13 cellular contexts compared by ENCODE assay signal in the genomic region with DNA sequence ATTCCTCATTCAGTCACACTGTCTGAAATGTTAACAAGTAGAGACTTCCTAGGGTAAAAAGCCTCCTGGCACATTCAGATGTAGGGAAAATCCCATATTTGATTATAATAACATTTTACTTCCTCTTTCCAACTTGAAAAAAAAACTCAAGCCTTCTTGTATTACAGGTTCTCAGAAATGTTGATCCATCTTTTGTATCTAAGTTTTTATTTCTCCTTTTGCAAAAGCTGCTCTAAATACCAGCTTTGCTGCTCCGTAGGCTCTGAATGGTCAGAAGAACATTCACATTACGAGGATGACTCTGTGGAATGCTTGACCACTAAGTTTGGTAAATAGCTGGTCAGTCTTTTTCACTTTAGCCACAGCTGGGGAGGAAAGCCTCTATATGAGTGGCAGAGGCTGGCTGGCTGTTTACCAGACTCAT. TPM values are rescaled to one million over a fixed set of nuclear protein-coding genes. Genes with fewer than 3 reads are reported as not detected.
DNase-seq lines count a peak whose midpoint lies in the region; ATAC-seq, FAIRE-seq and TF ChIP-seq lines count a peak whose summit lies in the region.
"Had no signal": no experiment of that assay in that cellular context is flagged by ENCODE, and none has a peak within 500 bp of the region (broad histone marks: within the 10 kb centered on the region; RNA-seq: fewer than 3 reads in every experiment).

No MANE protein-coding gene starts in this region.

- H3K4me2 ChIP-seq in OCI-LY7 (ENCODE audit: low read length) (peak overlapping the region; percentile 22; the same call in 1 of the 2 replicates), trophoblast cell (ENCODE audit: low read length) (no peak overlapping the region)

- DNase-seq in EH (ENCODE audit: low read depth) = peak; percentile 83
- DNase-seq in OCI-LY7 (ENCODE audit: low spot score) = no peak
- DNase-seq in dorsolateral prefrontal cortex = no peak
- DNase-seq in pancreas = no peak
- no peak for DNase-seq in nucleus accumbens (lab: John Stamatoyannopoulos, UW)
- no peak for DNase-seq in trophoblast cell
- DNase-seq in activated T-cell treated with anti-CD3 and anti-CD28 coated beads, Interleukin-2, amount 50 U/mL, for 1 hour = no peak
- DNase-seq: DMS153, islet precursor cell, NCI-H2171 treated with DMSO at 0.1 percent for 48 hours, T-helper 1 cell had no signal

- peak overlapping the region; percentile 15; the same call in 1 of the 2 replicates for H2AFZ ChIP-seq in OCI-LY7 (ENCODE audit: low read length)
- no peak overlapping the region for H2AFZ ChIP-seq in trophoblast cell (ENCODE audit: insufficient read depth, low read length, poor library complexity)

- no peaks in the 10 kb centered on the region for H4K20me1 ChIP-seq in OCI-LY7 (ENCODE audit: insufficient read depth, low read length)

- H3K9me2 ChIP-seq in OCI-LY7 (ENCODE audit: insufficient read depth, low read length) = no peaks in the 10 kb centered on the region

- FAIRE-seq in pancreas (lab: Jason Lieb, UNC) = no peak

- H3K18ac ChIP-seq in trophoblast cell (ENCODE audit: low read length) = no peak overlapping the region

- H3K79me2 ChIP-seq in OCI-LY7 (ENCODE audit: insufficient read depth, low read depth, low read length) (no peaks in the 10 kb centered on the region), trophoblast cell (ENCODE audit: control insufficient read depth, insufficient read depth, low read length, poor library complexity) (no peaks in the 10 kb centered on the region)

- no peaks in the 10 kb centered on the region for H3K79me1 ChIP-seq in trophoblast cell (ENCODE audit: low read length)

- H4K8ac ChIP-seq in trophoblast cell (ENCODE audit: low read depth, low read length) = no peak overlapping the region

- no peak overlapping the region for H3K23ac ChIP-seq in trophoblast cell (ENCODE audit: low read length)

- H3K27ac ChIP-seq in OCI-LY7 (ENCODE audit: low read depth, low read length, poor library complexity, severe bottlenecking) (peak overlapping the region; percentile 9), dorsolateral prefrontal cortex (peak overlapping the region in 33 of 59 donors; percentile 0 to 88 (median 54)), pancreas (peak overlapping the region in 2 of 4 donors; percentile 71 to 82), trophoblast cell (ENCODE audit: low read depth, low read length) (no peak overlapping the region)

- no peak overlapping the region for H3K14ac ChIP-seq in trophoblast cell (ENCODE audit: low read length)

- BruUV-seq in OCI-LY7 (replicated peaks; lab: Mats Ljungman, UMichigan) = no TSS peak

- intact Hi-C loops in OCI-LY7 (cut with micrococcal nuclease; ENCODE audit: unreplicated experiment) = no loop called here
- intact Hi-C loops in dorsolateral prefrontal cortex (cut with DNase I) = no loop called here
- intact Hi-C loops in pancreas (cut with DNase I) = loop anchor here in 1 of 3 donors (10.0 kb wide), 1 partner anchor 343 kb away; no protein-coding TSS in a partner anchor

- H4K91ac ChIP-seq in trophoblast cell (ENCODE audit: low read depth, low read length) = no peak overlapping the region

- CTCF ChIA-PET in OCI-LY7 (lab: Charles Lee; ENCODE audit: unreplicated experiment) = no interaction called here

- H3K4ac ChIP-seq in trophoblast cell (ENCODE audit: low read depth, low read length) = no peak overlapping the region

- H3K9me3 ChIP-seq in OCI-LY7 (ENCODE audit: low read length) = peaks cover 16% of the 10 kb centered on the region; the same call in 1 of the 2 replicates
- no peaks in the 10 kb centered on the region for H3K9me3 ChIP-seq in pancreas
- H3K9me3 ChIP-seq in trophoblast cell (ENCODE audit: insufficient read depth, low read depth, low read length) = peaks cover 3% of the 10 kb centered on the region
- H3K9me3 ChIP-seq: prostate gland had no signal

- no peak overlapping the region for H3K4me3 ChIP-seq in OCI-LY7 (ENCODE audit: low read depth, low read length, poor library complexity, severe bottlenecking)
- no peak overlapping the region for H3K4me3 ChIP-seq in dorsolateral prefrontal cortex
- no peak overlapping the region for H3K4me3 ChIP-seq in pancreas
- no peak overlapping the region for H3K4me3 ChIP-seq in trophoblast cell (ENCODE audit: low read depth, low read length)
- H3K4me3 ChIP-seq: prostate gland had no signal

- H2AK5ac ChIP-seq in trophoblast cell (ENCODE audit: low read length) = no peak overlapping the region

- H2BK5ac ChIP-seq in trophoblast cell (ENCODE audit: low read depth, low read length, poor library complexity) = no peak overlapping the region

- TF ChIP-seq CTCF in OCI-LY7 (conservative IDR thresholded peaks at IDR 0.05; ENCODE audit: low read length) (no peak), dorsolateral prefrontal cortex (IDR thresholded peaks at IDR 0.05 in 54 of 56, conservative IDR thresholded peaks at IDR 0.05 in 2 of 56; ENCODE audit: low read depth in 1 of 56, partially characterized antibody in 56 of 56) (no peak), pancreas (IDR thresholded peaks at IDR 0.05) (no peak)

- POLR2A ChIA-PET in OCI-LY7 (lab: Charles Lee) = interaction anchor here (1.2 kb wide), 1 partner anchor 507 kb away, joined by 3 read pairs; no protein-coding TSS in a partner anchor

- H2BK120ac ChIP-seq in trophoblast cell (ENCODE audit: insufficient read depth, low read length, poor library complexity) = no peak overlapping the region

- H3K4me1 ChIP-seq in OCI-LY7 (ENCODE audit: insufficient read depth, low read length, poor library complexity, severe bottlenecking) (peaks cover 50% of the 10 kb centered on the region), pancreas (peaks cover 0 to 14% (median 0%) of the 10 kb centered on the region in 3 donors), trophoblast cell (ENCODE audit: control insufficient read depth in 1 of 2, insufficient read depth in 2 of 2, low read length in 2 of 2) (peaks cover 3 to 6% of the 10 kb centered on the region in 2 experiments)
- H3K4me1 ChIP-seq: prostate gland had no signal

- H3K27me3 ChIP-seq in dorsolateral prefrontal cortex (no peaks in the 10 kb centered on the region), pancreas (no peaks in the 10 kb centered on the region), trophoblast cell (ENCODE audit: insufficient read depth, low read length) (no peaks in the 10 kb centered on the region)

- ATAC-seq in pancreas (peak in 3 of 4 donors; percentile 28 to 74 (median 67)), GM21717 (IDR thresholded peaks at IDR 0.05; ENCODE audit: unreplicated experiment) (no peak)

- H3K9ac ChIP-seq in trophoblast cell (ENCODE audit: low read length) = no peak overlapping the region

- H3K36me3 ChIP-seq in OCI-LY7 (ENCODE audit: insufficient read depth, low read length) (peaks cover 4% of the 10 kb centered on the region; the same call in 1 of the 2 replicates), pancreas (no peaks in the 10 kb centered on the region), trophoblast cell (ENCODE audit: control insufficient read depth in 1 of 2, insufficient read depth in 2 of 2, low read length in 2 of 2) (no peaks in the 10 kb centered on the region)
- H3K36me3 ChIP-seq: prostate gland had no signal

- H2BK12ac ChIP-seq in trophoblast cell (ENCODE audit: low read length) = no peak overlapping the region

- no peak overlapping the region for H4K12ac ChIP-seq in trophoblast cell (ENCODE audit: low read depth, low read length)

- 77 to 84% methylated on average over 2 of the region's 2 CpGs for WGBS in pancreas, 2 donors
- no CpG with 5 or more reads among the region's 2 CpGs for WGBS in trophoblast cell (ENCODE audit: extremely low coverage, insufficient coverage, insufficient read length)

RNA-seq across cellular contexts. Expression of gene HEATR6, which starts 13.2 kb away (rescaled TPM):
- total RNA-seq in OCI-LY7 (2014; rRNA removed; shearing (Covaris generic)) = 9.6 and 10.4 TPM in 2 replicates
- total RNA-seq in OCI-LY7 (2022) (6.6 and 8.7 TPM in 2 replicates), dorsolateral prefrontal cortex (10 to 100 TPM; 16.1 to 40.4 (median 23.7) TPM), pancreas (10 to 100 TPM in 1 of 6 donors, 1 to 10 TPM in 5; 4.2 to 11.9 (median 6.2) TPM)
- polyA plus RNA-seq in pancreas = 1 to 10 TPM; 6.5 to 6.9 TPM
- polyA plus RNA-seq in trophoblast cell (2013) = 9.4 and 9.7 TPM in 2 replicates

RNA-seq across cellular contexts. Expression of gene CA4, which starts 57.9 kb away (rescaled TPM):
- not detected in 2 replicates for total RNA-seq in OCI-LY7 (2014; rRNA removed; shearing (Covaris generic))
- total RNA-seq in OCI-LY7 (2022) (not detected in 2 replicates), dorsolateral prefrontal cortex (10 to 100 TPM in 117 of 120 experiments, 1 to 10 TPM in 3; 2.1 to 56.7 (median 22.2) TPM), pancreas (10 to 100 TPM in 5 of 6 donors, 1 to 10 TPM in 1; 7.5 to 22.5 (median 18.5) TPM)
- polyA plus RNA-seq in pancreas = 10 to 100 TPM; 32.0 to 75.7 TPM
- polyA plus RNA-seq in trophoblast cell (2013) = 0.14 and 0.27 TPM in 2 replicates
